In the genomic region with DNA sequence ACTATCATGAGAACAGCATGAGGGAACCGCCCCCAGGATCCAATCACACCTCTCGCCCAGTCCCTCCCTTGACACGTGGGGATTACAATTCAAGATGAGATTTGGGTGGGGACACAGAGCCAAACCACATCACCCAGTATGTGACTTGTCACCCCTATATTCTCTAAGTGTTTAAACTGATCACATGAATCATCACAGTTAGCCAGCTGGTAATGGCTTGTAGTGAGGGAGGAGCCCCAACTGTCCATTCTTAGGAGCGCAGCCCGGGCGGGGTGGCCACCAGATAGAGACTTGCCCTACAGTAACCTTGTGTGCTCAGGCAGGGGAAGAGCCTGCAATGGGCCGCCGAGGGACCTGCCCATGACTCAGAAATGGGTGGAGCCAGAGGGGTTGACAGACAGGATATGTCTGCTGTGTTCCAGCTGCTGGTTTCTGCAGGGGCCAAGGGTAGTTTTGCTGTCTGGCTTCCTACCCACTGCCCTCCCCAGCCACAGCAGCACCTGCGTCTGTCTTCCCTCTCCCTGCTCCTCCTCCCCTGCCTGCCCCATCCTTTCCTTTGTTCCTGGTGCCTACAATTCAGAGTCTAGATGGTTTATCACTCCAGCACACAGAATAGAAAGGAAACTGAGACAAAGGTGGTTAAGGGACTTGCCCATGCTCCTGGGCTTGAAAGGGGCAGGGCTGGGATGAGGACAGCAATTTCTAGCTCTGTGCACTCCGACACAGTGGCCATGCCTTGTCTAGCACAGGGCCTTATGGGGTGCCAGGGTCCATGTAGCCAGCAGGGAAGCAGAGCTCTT, we compare ENCODE assay signal across 8 cellular contexts. TPM values are rescaled to one million over a fixed set of nuclear protein-coding genes. Genes with fewer than 3 reads are reported as not detected.
DNase-seq lines count a peak whose midpoint lies in the region; TF ChIP-seq lines count a peak whose summit lies in the region.

No MANE protein-coding gene starts in this region.

- CTCF ChIA-PET in HEK293 (lab: Yijun Ruan, JAX), result interaction anchor here (1.3 kb wide), 1 partner anchor 10 kb away, joined by 4 read pairs; no protein-coding TSS in a partner anchor

- H3K4me3 ChIP-seq in HEK293 (ENCODE audit: low read depth, low read length) (no peak overlapping the region), MG63 (no peak overlapping the region), choroid plexus epithelial cell (ENCODE audit: low read depth, low read length) (no peak overlapping the region), liver (ENCODE audit: low read depth in 1 of 3, low read length in 3 of 3) (no peak overlapping the region)

- H3K27ac ChIP-seq in HEK293 (ENCODE audit: extremely low read depth, low read depth, low read length), result no peak overlapping the region
- H3K27ac ChIP-seq in liver (ENCODE audit: low read depth in 1 of 2, low read length in 2 of 2), result peak overlapping the region in 1 of 2 donors; percentile 59

- H3K9me3 ChIP-seq in HEK293 (ENCODE audit: control insufficient read depth, insufficient read depth, low read depth, low read length), result no peaks in the 10 kb centered on the region
- no peaks in the 10 kb centered on the region for H3K9me3 ChIP-seq in MG63
- H3K9me3 ChIP-seq in liver (ENCODE audit: control insufficient read depth in 4 of 4, low read length in 3 of 4), result no peaks in the 10 kb centered on the region

- WGBS in liver, result 57% methylated on average over 10 of the region's 10 CpGs

- DNase-seq in MG63, result peak; percentile 96
- DNase-seq in activated CD4-positive, alpha-beta T cell treated with anti-CD3 and anti-CD28 coated beads for 1 hour, result peak; percentile 81
- peak; percentile 94 for DNase-seq in choroid plexus epithelial cell (ENCODE audit: low read depth)
- peak; percentile 81 for DNase-seq in stimulated activated CD8-positive, alpha-beta memory T cell treated with anti-CD3 and anti-CD28 coated beads, Interleukin-12 subunit alpha, Interleukin-12 subunit beta, amount 100 ng/mL, for 4 hours (ENCODE audit: low read depth)
- no peak for DNase-seq in NCI-H446 (lab: John Stamatoyannopoulos, UW)

- peak; percentile 19 for TF ChIP-seq POLR2A in GM15510 (IDR thresholded peaks at IDR 0.05; ENCODE audit: borderline replicate concordance, extremely low read depth, insufficient read length)

- no peaks in the 10 kb centered on the region for H3K27me3 ChIP-seq in MG63
- H3K27me3 ChIP-seq in liver (ENCODE audit: control insufficient read depth in 4 of 4, insufficient read depth in 4 of 4, low read length in 3 of 4), result no peaks in the 10 kb centered on the region

- H3K4me1 ChIP-seq in HEK293 (ENCODE audit: control insufficient read depth, insufficient read depth, low read length) (peaks cover 8% of the 10 kb centered on the region), liver (ENCODE audit: control insufficient read depth in 4 of 4, insufficient read depth in 4 of 4, low read length in 3 of 4) (peaks cover 0 to 8% (median 5%) of the 10 kb centered on the region in 4 donors)

- POLR2A ChIA-PET in HEK293 (lab: Yijun Ruan, JAX), result no interaction called here

- no peak for TF ChIP-seq CTCF in HEK293 (tag by site-specific recombination; IDR thresholded peaks at IDR 0.05)
- TF ChIP-seq CTCF in choroid plexus epithelial cell (conservative IDR thresholded peaks at IDR 0.05; ENCODE audit: low read depth, low read length), result no peak
- TF ChIP-seq CTCF in liver (IDR thresholded peaks at IDR 0.05; ENCODE audit: low read depth, low read length, missing input control), result no peak

- no peak overlapping the region for H3K9ac ChIP-seq in liver (ENCODE audit: low read depth in 1 of 2, low read length in 2 of 2)

- no peak for TF ChIP-seq RAD21 in liver (IDR thresholded peaks at IDR 0.05)

- no peaks in the 10 kb centered on the region for H3K36me3 ChIP-seq in HEK293 (ENCODE audit: control insufficient read depth in 2 of 2, insufficient read depth in 1 of 2, low read length in 2 of 2)
- H3K36me3 ChIP-seq in MG63, result no peaks in the 10 kb centered on the region
- no peaks in the 10 kb centered on the region for H3K36me3 ChIP-seq in liver (ENCODE audit: control insufficient read depth in 4 of 4, insufficient read depth in 3 of 4, low read depth in 1 of 4, low read length in 3 of 4)

TF ChIP-seq in HEK293, 187 proteins besides CTCF, POLR2A, EP300 and RAD21 (continues in another document):
- TF ChIP-seq ZNF560 (tag by site-specific recombination; IDR thresholded peaks at IDR 0.05; ENCODE audit: borderline replicate concordance), result no peak
- no peak for TF ChIP-seq ZNF791 (tag by site-specific recombination; IDR thresholded peaks at IDR 0.05)
- TF ChIP-seq ZNF548 (tag by site-specific recombination; IDR thresholded peaks at IDR 0.05), result peak; percentile 56; the same call in 1 of the 2 replicates
- no peak for TF ChIP-seq ZNF521 (tag by site-specific recombination; IDR thresholded peaks at IDR 0.05)
- TF ChIP-seq ZNF341 (tag by site-specific recombination; IDR thresholded peaks at IDR 0.05; ENCODE audit: low read depth), result peak; percentile 53
- no peak for TF ChIP-seq HIC1 (tag by site-specific recombination; IDR thresholded peaks at IDR 0.05)
- TF ChIP-seq ZNF558 (tag by site-specific recombination; IDR thresholded peaks at IDR 0.05), result no peak
- no peak for TF ChIP-seq MEIS1 (CRISPR knock-in tag; IDR thresholded peaks at IDR 0.05; ENCODE audit: borderline replicate concordance)
- no peak for TF ChIP-seq ZNF555 (tag by site-specific recombination; conservative IDR thresholded peaks at IDR 0.05)
- no peak for TF ChIP-seq ZNF600 (tag by site-specific recombination; IDR thresholded peaks at IDR 0.05)
- no peak for TF ChIP-seq ZNF785 (tag by site-specific recombination; IDR thresholded peaks at IDR 0.05)
- TF ChIP-seq ZNF549 (tag by site-specific recombination; IDR thresholded peaks at IDR 0.05), result no peak
- no peak for TF ChIP-seq ZNF654 (tag by site-specific recombination; IDR thresholded peaks at IDR 0.05; ENCODE audit: low read depth)
- TF ChIP-seq ZNF146 (tag by site-specific recombination; IDR thresholded peaks at IDR 0.05), result no peak
- no peak for TF ChIP-seq ZFP37 (tag by site-specific recombination; IDR thresholded peaks at IDR 0.05)

TF ChIP-seq in liver, 16 proteins besides CTCF, POLR2A, EP300 and RAD21 (continues in another document):
- TF ChIP-seq, protein P1, sequence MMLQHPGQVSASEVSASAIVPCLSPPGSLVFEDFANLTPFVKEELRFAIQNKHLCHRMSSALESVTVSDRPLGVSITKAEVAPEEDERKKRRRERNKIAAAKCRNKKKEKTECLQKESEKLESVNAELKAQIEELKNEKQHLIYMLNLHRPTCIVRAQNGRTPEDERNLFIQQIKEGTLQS (IDR thresholded peaks at IDR 0.05), result no peak
- TF ChIP-seq HNF4G (IDR thresholded peaks at IDR 0.05) (no peak), YY1 (IDR thresholded peaks at IDR 0.05) (no peak), NR2F2 (IDR thresholded peaks at IDR 0.05) (peak; percentile 34), GABPA (IDR thresholded peaks at IDR 0.05 in 1 of 2, conservative IDR thresholded peaks at IDR 0.05 in 1 of 2) (no peak), SP1 (IDR thresholded peaks at IDR 0.05) (peak; percentile 57), HNF4A (conservative IDR thresholded peaks at IDR 0.05) (no peak), FOXA1 (IDR thresholded peaks at IDR 0.05) (no peak), TAF1 (conservative IDR thresholded peaks at IDR 0.05) (no peak), RXRA (IDR thresholded peaks at IDR 0.05) (peak; percentile 25 to 69), EGR1 (IDR thresholded peaks at IDR 0.05; ENCODE audit: low read depth in 2 of 2) (no peak), ZBTB33 (IDR thresholded peaks at IDR 0.05) (no peak)
- TF ChIP-seq, protein P2, sequence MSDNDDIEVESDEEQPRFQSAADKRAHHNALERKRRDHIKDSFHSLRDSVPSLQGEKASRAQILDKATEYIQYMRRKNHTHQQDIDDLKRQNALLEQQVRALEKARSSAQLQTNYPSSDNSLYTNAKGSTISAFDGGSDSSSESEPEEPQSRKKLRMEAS (IDR thresholded peaks at IDR 0.05), result no peak
- TF ChIP-seq, protein P3, sequence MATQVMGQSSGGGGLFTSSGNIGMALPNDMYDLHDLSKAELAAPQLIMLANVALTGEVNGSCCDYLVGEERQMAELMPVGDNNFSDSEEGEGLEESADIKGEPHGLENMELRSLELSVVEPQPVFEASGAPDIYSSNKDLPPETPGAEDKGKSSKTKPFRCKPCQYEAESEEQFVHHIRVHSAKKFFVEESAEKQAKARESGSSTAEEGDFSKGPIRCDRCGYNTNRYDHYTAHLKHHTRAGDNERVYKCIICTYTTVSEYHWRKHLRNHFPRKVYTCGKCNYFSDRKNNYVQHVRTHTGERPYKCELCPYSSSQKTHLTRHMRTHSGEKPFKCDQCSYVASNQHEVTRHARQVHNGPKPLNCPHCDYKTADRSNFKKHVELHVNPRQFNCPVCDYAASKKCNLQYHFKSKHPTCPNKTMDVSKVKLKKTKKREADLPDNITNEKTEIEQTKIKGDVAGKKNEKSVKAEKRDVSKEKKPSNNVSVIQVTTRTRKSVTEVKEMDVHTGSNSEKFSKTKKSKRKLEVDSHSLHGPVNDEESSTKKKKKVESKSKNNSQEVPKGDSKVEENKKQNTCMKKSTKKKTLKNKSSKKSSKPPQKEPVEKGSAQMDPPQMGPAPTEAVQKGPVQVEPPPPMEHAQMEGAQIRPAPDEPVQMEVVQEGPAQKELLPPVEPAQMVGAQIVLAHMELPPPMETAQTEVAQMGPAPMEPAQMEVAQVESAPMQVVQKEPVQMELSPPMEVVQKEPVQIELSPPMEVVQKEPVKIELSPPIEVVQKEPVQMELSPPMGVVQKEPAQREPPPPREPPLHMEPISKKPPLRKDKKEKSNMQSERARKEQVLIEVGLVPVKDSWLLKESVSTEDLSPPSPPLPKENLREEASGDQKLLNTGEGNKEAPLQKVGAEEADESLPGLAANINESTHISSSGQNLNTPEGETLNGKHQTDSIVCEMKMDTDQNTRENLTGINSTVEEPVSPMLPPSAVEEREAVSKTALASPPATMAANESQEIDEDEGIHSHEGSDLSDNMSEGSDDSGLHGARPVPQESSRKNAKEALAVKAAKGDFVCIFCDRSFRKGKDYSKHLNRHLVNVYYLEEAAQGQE (IDR thresholded peaks at IDR 0.05), result no peak

RNA-seq across cellular contexts. Expression of gene ABCG1, which starts 9.2 kb away (rescaled TPM):
- total RNA-seq in MG63 (2014; rRNA removed; shearing (Covaris generic); ENCODE audit: low replicate concordance), result 0.82 and 1.9 TPM in 2 replicates
- 1 to 10 TPM; 7.1 to 9.7 TPM for total RNA-seq in liver
- 1 to 10 TPM; 1.6 to 3.5 TPM for polyA plus RNA-seq in liver

Comparison
In these comparisons a context has a peak if more than half of its experiments do, and no peak if none do; other contexts are left out.
1. DNase-seq: peak in MG63 (single experiment), activated CD4-positive, alpha-beta T cell treated with anti-CD3 and anti-CD28 coated beads for 1 hour (single experiment), choroid plexus epithelial cell (single experiment) and stimulated activated CD8-positive, alpha-beta memory T cell treated with anti-CD3 and anti-CD28 coated beads, Interleukin-12 subunit alpha, Interleukin-12 subunit beta, amount 100 ng/mL, for 4 hours (single experiment); none in NCI-H446 (0 of 2).